20 cellular contexts compared by ENCODE assay signal in genomic region chr22:42381152-42381551, GRCh38. TPM values are rescaled to one million over a fixed set of nuclear protein-coding genes. Genes with fewer than 3 reads are reported as not detected.
"Had no signal": no experiment of that assay in that cellular context is flagged by ENCODE, and none has a peak within 500 bp of the region (broad histone marks: within the 10 kb centered on the region; RNA-seq: fewer than 3 reads in every experiment).

No MANE protein-coding gene starts in this region.

- H3K9me3 ChIP-seq: esophagus squamous epithelium, gastroesophageal sphincter, mucosa of descending colon, pancreas had no signal

- H3K9me3 Mint-ChIP-seq: effector memory CD8-positive, alpha-beta T cell; immature natural killer cell; naive thymus-derived CD8-positive, alpha-beta T cell had no signal

- ATAC-seq: effector memory CD8-positive, alpha-beta T cell; gastroesophageal sphincter; left ventricle myocardium superior; mucosa of descending colon; naive thymus-derived CD8-positive, alpha-beta T cell; pancreas; right cardiac atrium had no signal

- H3K4me3 Mint-ChIP-seq: effector memory CD8-positive, alpha-beta T cell; immature natural killer cell; naive thymus-derived CD8-positive, alpha-beta T cell had no signal

- H3K4me3 ChIP-seq: esophagus squamous epithelium, gastroesophageal sphincter, mucosa of descending colon, pancreas had no signal

- H3K4me1 Mint-ChIP-seq: immature natural killer cell had no signal

- DNase-seq: cortex of kidney; effector memory CD8-positive, alpha-beta T cell; esophagus squamous epithelium; foreskin fibroblast; immature natural killer cell; left ventricle myocardium superior; mucosa of descending colon; naive thymus-derived CD8-positive, alpha-beta T cell; occipital lobe; small intestine; stimulated activated CD4-positive, alpha-beta T cell treated with anti-CD3 and anti-CD28 coated beads, Interleukin-2, amount 100 ng/mL, for 48 hours; stimulated activated naive CD4-positive, alpha-beta T cell treated with Interleukin-2 at 50 U/mL for 16 hours; trophoblast cell had no signal

- H3K27me3 ChIP-seq: esophagus squamous epithelium, gastroesophageal sphincter, pancreas had no signal

- H3K36me3 ChIP-seq: esophagus squamous epithelium, gastroesophageal sphincter, pancreas had no signal

- H3K27ac Mint-ChIP-seq: effector memory CD8-positive, alpha-beta T cell; immature natural killer cell; progenitor cell of endocrine pancreas had no signal

- H3K27ac ChIP-seq: esophagus squamous epithelium, gastroesophageal sphincter, pancreas had no signal

- H3K36me3 Mint-ChIP-seq: immature natural killer cell; naive thymus-derived CD8-positive, alpha-beta T cell had no signal

RNA-seq across cellular contexts. Expression of gene NFAM1, which starts 51.1 kb away (rescaled TPM):
- total RNA-seq: epithelial cell of proximal tubule, lung microvascular endothelial cell had no signal
- polyA plus RNA-seq: keratinocyte; naive thymus-derived CD8-positive, alpha-beta T cell had no signal
